In the genomic region with DNA sequence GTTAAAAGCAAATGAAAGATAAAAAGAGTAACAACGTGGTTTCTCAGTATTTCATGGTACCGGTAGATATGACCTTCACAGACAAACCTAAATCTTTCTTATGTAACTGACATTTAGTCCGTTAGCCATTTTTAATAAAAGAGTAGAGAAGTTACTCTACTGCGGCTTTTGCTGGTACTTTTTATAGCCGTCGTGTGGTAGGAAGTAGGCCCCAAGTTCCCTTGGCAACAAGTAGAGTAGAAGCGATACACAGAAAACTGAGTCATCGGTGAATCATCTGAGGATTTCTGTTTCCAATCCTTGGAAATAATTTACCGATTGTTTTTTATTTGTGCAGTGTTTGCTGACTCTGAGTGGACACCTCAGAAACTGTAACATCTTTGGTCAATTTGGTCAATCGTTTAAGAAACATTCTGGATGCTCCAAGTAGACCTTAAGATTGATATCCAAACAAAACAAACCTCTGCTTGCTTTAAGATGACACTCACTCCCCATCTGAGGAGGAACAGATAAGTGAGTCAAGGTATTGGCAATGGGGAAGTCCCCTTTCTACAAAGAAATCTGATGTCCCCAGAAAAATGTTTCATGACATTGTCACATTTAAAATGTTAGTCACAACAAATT, we compare ENCODE assay signal across 8 cellular contexts.
DNase-seq lines count a peak whose midpoint lies in the region; ATAC-seq lines count a peak whose summit lies in the region.

No MANE protein-coding gene starts in this region.

- peak; percentile 96 for ATAC-seq in HG03060 (IDR thresholded peaks at IDR 0.05; ENCODE audit: low read depth, unreplicated experiment)

- peak overlapping the region; percentile 94 for H3K27ac Mint-ChIP-seq in activated naive CD8-positive, alpha-beta T cell treated with anti-CD3 and anti-CD28 coated beads for 36 hours

- H3K4me3 Mint-ChIP-seq in activated naive CD8-positive, alpha-beta T cell treated with anti-CD3 and anti-CD28 coated beads for 36 hours, result peak overlapping the region; percentile 75

- H3K36me3 Mint-ChIP-seq in activated naive CD8-positive, alpha-beta T cell treated with anti-CD3 and anti-CD28 coated beads for 36 hours, result peaks cover 27% of the 10 kb centered on the region

- DNase-seq in activated CD8-positive, alpha-beta memory T cell treated with anti-CD3 and anti-CD28 coated beads for 4 hours (ENCODE audit: low read depth in 2 of 2), result peak; percentile 19 to 61
- no peak for DNase-seq in activated CD8-positive, alpha-beta memory T cell treated with anti-CD3 and anti-CD28 coated beads for 24 hours
- DNase-seq in SIG-M5 (lab: John Stamatoyannopoulos, UW) (peak; percentile 90), hepatic stellate cell (ENCODE audit: low spot score) (peak; percentile 41), NCI-H2081 treated with DMSO at 0.1 percent for 48 hours (lab: John Stamatoyannopoulos, UW) (no peak)
- DNase-seq in activated naive CD8-positive, alpha-beta T cell treated with anti-CD3 and anti-CD28 coated beads for 36 hours, result peak; percentile 67
- peak in 2 of 3 donors; percentile 25 to 34 for DNase-seq in stimulated activated CD4-positive, alpha-beta T cell treated with anti-CD3 and anti-CD28 coated beads, TNF-alpha, amount 100 ng/mL, for 1 hour (ENCODE audit: low read depth in 3 of 3, low spot score in 1 of 3)

- H3K27me3 Mint-ChIP-seq in activated naive CD8-positive, alpha-beta T cell treated with anti-CD3 and anti-CD28 coated beads for 36 hours, result no peaks in the 10 kb centered on the region

- peaks cover 20% of the 10 kb centered on the region for H3K9me3 Mint-ChIP-seq in activated naive CD8-positive, alpha-beta T cell treated with anti-CD3 and anti-CD28 coated beads for 36 hours

- peaks cover 48% of the 10 kb centered on the region for H3K4me1 Mint-ChIP-seq in activated naive CD8-positive, alpha-beta T cell treated with anti-CD3 and anti-CD28 coated beads for 36 hours

Comparison
In these comparisons a context has a peak if more than half of its experiments do, and no peak if none do; other contexts are left out.
1. DNase-seq: peak in activated CD8-positive, alpha-beta memory T cell treated with anti-CD3 and anti-CD28 coated beads for 4 hours (2 of 2), SIG-M5 (single experiment), activated naive CD8-positive, alpha-beta T cell treated with anti-CD3 and anti-CD28 coated beads for 36 hours (single experiment), hepatic stellate cell (single experiment) and stimulated activated CD4-positive, alpha-beta T cell treated with anti-CD3 and anti-CD28 coated beads, TNF-alpha, amount 100 ng/mL, for 1 hour (2 of 3); none in activated CD8-positive, alpha-beta memory T cell treated with anti-CD3 and anti-CD28 coated beads for 24 hours (single experiment) and NCI-H2081 treated with DMSO at 0.1 percent for 48 hours (single experiment).